In the genomic region with DNA sequence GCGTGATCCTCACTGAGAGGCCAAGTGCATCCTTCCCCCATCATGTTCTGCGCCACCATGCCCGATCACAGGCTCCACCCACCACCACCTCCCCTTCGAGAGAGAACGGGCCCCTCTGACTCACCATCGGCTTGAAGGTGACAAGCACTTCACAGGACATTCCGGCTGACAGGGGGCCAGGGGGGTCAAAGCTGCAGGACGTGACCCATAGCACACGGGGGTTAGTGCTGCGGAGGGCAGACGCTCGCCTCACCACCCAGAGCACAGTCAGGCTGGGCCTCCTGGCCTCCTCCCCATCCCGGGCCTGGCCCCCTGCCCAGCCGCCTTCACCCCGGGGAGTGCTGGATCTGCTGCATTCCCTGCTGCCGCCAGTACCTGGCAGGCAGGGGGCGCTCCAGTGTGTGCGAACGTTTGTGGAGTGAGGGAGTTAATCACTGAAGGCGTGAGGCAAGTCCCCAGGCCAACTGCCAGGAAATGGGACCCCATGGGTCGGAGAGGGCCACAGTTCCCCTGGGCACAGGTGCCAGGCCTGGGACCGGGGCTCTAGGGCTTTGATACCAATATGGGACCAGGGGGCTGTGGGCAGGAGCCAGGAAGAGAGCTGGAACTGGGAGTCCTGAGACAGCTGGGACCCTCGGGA, we compare ENCODE assay signal across 8 cellular contexts.
DNase-seq lines count a peak whose midpoint lies in the region; ATAC-seq and TF ChIP-seq lines count a peak whose summit lies in the region.

No MANE protein-coding gene starts in this region.

- DNase-seq in GF-D8 (lab: John Stamatoyannopoulos, UW) (peak; percentile 37), NCI-H1048 (lab: John Stamatoyannopoulos, UW) (peak; percentile 71), T-helper 9 cell (peak; percentile 42), astrocyte of the cerebellum (ENCODE audit: low read depth) (peak; percentile 23), hypothalamus (lab: John Stamatoyannopoulos, UW) (peak in 37 of 51 donors; percentile 5 to 73 (median 49)), skeletal muscle cell (ENCODE audit: low read depth) (peak; percentile 19), T1000 (lab: John Stamatoyannopoulos, UW) (no peak)

- H3K4me3 ChIP-seq in astrocyte of the cerebellum (ENCODE audit: low read depth, low read length) (no peak overlapping the region), skeletal muscle cell (ENCODE audit: low read depth, low read length) (no peak overlapping the region)

- ATAC-seq in GM19455 (IDR thresholded peaks at IDR 0.05; ENCODE audit: unreplicated experiment) = no peak

- in situ Hi-C loops in astrocyte of the cerebellum (cut with HindIII; ENCODE audit: low sequenced_read_pairs) = no loop called here

- peak; percentile 80 for TF ChIP-seq CTCF in astrocyte of the cerebellum (IDR thresholded peaks at IDR 0.05; ENCODE audit: low read depth, low read length, missing control alignments)
